In genomic region chr9:136238342-136238732, GRCh38 we compare ENCODE assay signal across 19 cellular contexts. TPM values are rescaled to one million over a fixed set of nuclear protein-coding genes. Genes with fewer than 3 reads are reported as not detected.
A peak's percentile ranks its signal among the peaks of the same experiment; 100 is the strongest.
DNase-seq lines count a peak whose midpoint lies in the region; ATAC-seq and TF ChIP-seq lines count a peak whose summit lies in the region.
"Had no signal": no experiment of that assay in that cellular context is flagged by ENCODE, and none has a peak within 500 bp of the region (broad histone marks: within the 10 kb centered on the region; RNA-seq: fewer than 3 reads in every experiment).

No MANE protein-coding gene starts in this region.

- peaks cover 7% of the 10 kb centered on the region for H3K36me3 ChIP-seq in brain microvascular endothelial cell (replicated peaks)

- ATAC-seq in WTC11 (no peak), naive B cell (ENCODE audit: low read depth in 2 of 2) (no peak)
- ATAC-seq in activated T-cell treated with anti-CD3 and anti-CD28 coated beads, Interleukin-2, amount 50 U/mL, for 72 hours (replicated peaks in 1 of 2): no peak
- ATAC-seq: A549, left lung had no signal

- peak; percentile 7 for DNase-seq in NCI-H146 (lab: John Stamatoyannopoulos, UW)
- DNase-seq in NCI-H146 treated with DMSO at 0.1 percent for 48 hours (lab: John Stamatoyannopoulos, UW; ENCODE audit: unreplicated experiment): no peak
- DNase-seq in WTC11 (ENCODE audit: low spot score): no peak
- DNase-seq in naive B cell: no peak
- no peak for DNase-seq in brain microvascular endothelial cell
- no peak for DNase-seq in activated CD8-positive, alpha-beta memory T cell treated with anti-CD3 and anti-CD28 coated beads, Interleukin-2, amount 50 U/mL, for 4 hours
- DNase-seq in activated T-cell treated with anti-CD3 and anti-CD28 coated beads, Interleukin-2, amount 50 U/mL, for 72 hours: no peak
- DNase-seq: activated CD4-positive, alpha-beta T cell treated with anti-CD3 and anti-CD28 coated beads, Interleukin-2, amount 50 U/mL, for 4 hours; activated naive CD4-positive, alpha-beta T cell treated with anti-CD3 and anti-CD28 coated beads for 36 hours; activated T-cell treated with anti-CD3 and anti-CD28 coated beads for 4 hours; anterior cingulate cortex; head of caudate nucleus; NCI-H1694; NCI-H446 treated with DMSO at 0.1 percent for 48 hours; occipital lobe had no signal

- CTCF ChIA-PET in WTC11 (lab: Charles Lee): no interaction called here

- H3K27me3 Mint-ChIP-seq in IgD-negative memory B cell (peaks cover 3% of the 10 kb centered on the region), WTC11 (ENCODE audit: low read depth) (no peaks in the 10 kb centered on the region), naive B cell (no peaks in the 10 kb centered on the region)
- no peaks in the 10 kb centered on the region for H3K27me3 Mint-ChIP-seq in activated T-cell treated with anti-CD3 and anti-CD28 coated beads, Interleukin-2, amount 50 U/mL, for 72 hours (ENCODE audit: low read depth)

- no peaks in the 10 kb centered on the region for H3K27me3 ChIP-seq in brain microvascular endothelial cell (replicated peaks)
- H3K27me3 ChIP-seq: left lung had no signal

- TF ChIP-seq CTCF in WTC11 (IDR thresholded peaks at IDR 0.05) (no peak), brain microvascular endothelial cell (IDR thresholded peaks at IDR 0.05; ENCODE audit: low read depth, low read length, missing control alignments) (no peak)

- POLR2A ChIA-PET in WTC11 (lab: Charles Lee): interaction anchor here (0.6 kb wide), 1 partner anchor 29 kb away, joined by 3 read pairs; no protein-coding TSS in a partner anchor

- in situ Hi-C loops in brain microvascular endothelial cell (cut with HindIII; ENCODE audit: low pct_ligation_motif_present, low sequenced_read_pairs): no loop called here

- H3K4me3 Mint-ChIP-seq in IgD-negative memory B cell (peak overlapping the region; percentile 35 to 96 (median 65)), WTC11 (no peak overlapping the region), naive B cell (peak overlapping the region; percentile 75 to 99 (median 90))
- no peak overlapping the region for H3K4me3 Mint-ChIP-seq in activated T-cell treated with anti-CD3 and anti-CD28 coated beads, Interleukin-2, amount 50 U/mL, for 72 hours
- H3K4me3 Mint-ChIP-seq: activated naive CD4-positive, alpha-beta T cell treated with anti-CD3 and anti-CD28 coated beads for 36 hours had no signal

- H3K4me1 Mint-ChIP-seq in IgD-negative memory B cell (peaks cover 56 to 62% (median 61%) of the 10 kb centered on the region in 3 donors), WTC11 (peaks cover 10% of the 10 kb centered on the region), naive B cell (peaks cover 66 to 87% (median 86%) of the 10 kb centered on the region in 3 donors)
- H3K4me1 Mint-ChIP-seq in activated T-cell treated with anti-CD3 and anti-CD28 coated beads, Interleukin-2, amount 50 U/mL, for 72 hours (ENCODE audit: low read depth): peaks cover 33% of the 10 kb centered on the region

- H3K9me3 Mint-ChIP-seq in IgD-negative memory B cell: no peaks in the 10 kb centered on the region
- H3K9me3 Mint-ChIP-seq in WTC11: no peaks in the 10 kb centered on the region
- no peaks in the 10 kb centered on the region for H3K9me3 Mint-ChIP-seq in naive B cell
- no peaks in the 10 kb centered on the region for H3K9me3 Mint-ChIP-seq in activated T-cell treated with anti-CD3 and anti-CD28 coated beads, Interleukin-2, amount 50 U/mL, for 72 hours
- H3K9me3 Mint-ChIP-seq: activated naive CD4-positive, alpha-beta T cell treated with anti-CD3 and anti-CD28 coated beads for 36 hours had no signal

- H3K27ac ChIP-seq in brain microvascular endothelial cell: no peak overlapping the region
- H3K27ac ChIP-seq: A549, left lung had no signal

- peaks cover 9% of the 10 kb centered on the region for H3K36me3 Mint-ChIP-seq in IgD-negative memory B cell
- H3K36me3 Mint-ChIP-seq in WTC11: peaks cover 8% of the 10 kb centered on the region
- peaks cover 3 to 12% of the 10 kb centered on the region in 2 donors for H3K36me3 Mint-ChIP-seq in naive B cell
- peaks cover 0 to 5% of the 10 kb centered on the region in 2 donors for H3K36me3 Mint-ChIP-seq in activated T-cell treated with anti-CD3 and anti-CD28 coated beads, Interleukin-2, amount 50 U/mL, for 72 hours (ENCODE audit: insufficient read depth in 2 of 2)

- H3K27ac Mint-ChIP-seq in IgD-negative memory B cell (peak overlapping the region; percentile 63 to 89 (median 86)), WTC11 (peak overlapping the region; percentile 69), naive B cell (peak overlapping the region; percentile 67 to 97 (median 91))
- H3K27ac Mint-ChIP-seq in activated T-cell treated with anti-CD3 and anti-CD28 coated beads, Interleukin-2, amount 50 U/mL, for 72 hours: no peak overlapping the region
- H3K27ac Mint-ChIP-seq: activated naive CD4-positive, alpha-beta T cell treated with anti-CD3 and anti-CD28 coated beads for 36 hours had no signal

- H3K4me3 ChIP-seq in brain microvascular endothelial cell (ENCODE audit: low read depth, low read length): no peak overlapping the region
- H3K4me3 ChIP-seq: A549, left lung had no signal

TF ChIP-seq in WTC11, 78 proteins besides CTCF, POLR2A, EP300 and RAD21:
- TF ChIP-seq ZNF671 (CRISPR knock-in tag; IDR thresholded peaks at IDR 0.05): no peak
- no peak for TF ChIP-seq MXD4 (CRISPR knock-in tag; IDR thresholded peaks at IDR 0.05; ENCODE audit: borderline replicate concordance)
- TF ChIP-seq ZNF219 (CRISPR knock-in tag; IDR thresholded peaks at IDR 0.05; ENCODE audit: borderline replicate concordance): no peak

RNA-seq across cellular contexts. Expression of gene QSOX2, which starts 7.3 kb away (rescaled TPM):
- polyA plus RNA-seq in IgD-negative memory B cell (2.1 TPM), naive B cell (ENCODE audit: low read depth in 6 of 6) (1 to 10 TPM; 2.8 to 4.6 (median 3.7) TPM)
- total RNA-seq in WTC11 (2021): 31.7 to 33.4 TPM (median 33.2 TPM) in 3 replicates
- total RNA-seq in activated T-cell treated with anti-CD3 and anti-CD28 coated beads, Interleukin-2, amount 50 U/mL, for 72 hours: 10 to 100 TPM; 21.5 to 25.1 TPM

RNA-seq across cellular contexts. Expression of gene LHX3, which starts 33.4 kb away (rescaled TPM):
- polyA plus RNA-seq in IgD-negative memory B cell (not detected), naive B cell (ENCODE audit: low read depth in 6 of 6) (not detected)
- 0.11 TPM in 1 of 3 replicates, not detected in the others for total RNA-seq in WTC11 (2021)
- under 1 TPM in 1 of 2 donors, not detected in 1; 0.17 TPM for total RNA-seq in activated T-cell treated with anti-CD3 and anti-CD28 coated beads, Interleukin-2, amount 50 U/mL, for 72 hours
- total RNA-seq: activated naive CD4-positive, alpha-beta T cell treated with anti-CD3 and anti-CD28 coated beads for 36 hours; cerebellum; left lung; occipital lobe had no signal

Comparison
In these comparisons a context has a peak if more than half of its experiments do, and no peak if none do; other contexts are left out.
1. H3K4me3 Mint-ChIP-seq: peak in IgD-negative memory B cell (4 of 4) and naive B cell (8 of 8); none in WTC11 (single experiment) and activated T-cell treated with anti-CD3 and anti-CD28 coated beads, Interleukin-2, amount 50 U/mL, for 72 hours (0 of 2).